Comparison of ENCODE assay signal across 35 cellular contexts in genomic region chr19:1115646-1116420, GRCh38.
"Had no signal": no experiment of that assay in that cellular context is flagged by ENCODE, and none has a peak within 500 bp of the region (broad histone marks: within the 10 kb centered on the region; RNA-seq: fewer than 3 reads in every experiment).

No MANE protein-coding gene starts in this region.

- H3K4me1 Mint-ChIP-seq: activated naive CD4-positive, alpha-beta T cell treated with anti-CD3 and anti-CD28 coated beads, Interleukin-2, amount 50 U/mL, for 24 hours; activated naive CD8-positive, alpha-beta T cell treated with anti-CD3 and anti-CD28 coated beads, Interleukin-2, amount 10 ng/mL, durations not matched to agents 7 days and 5 days had no signal

- H3K9me3 ChIP-seq: ascending aorta, MG63, Peyer's patch had no signal

- ATAC-seq: activated CD8-positive, alpha-beta memory T cell treated with anti-CD3 and anti-CD28 coated beads, Interleukin-2, amount 10 ng/mL, durations not matched to agents 7 days and 5 days; PC-3 had no signal

- DNase-seq: activated CD4-positive, alpha-beta memory T cell treated with anti-CD3 and anti-CD28 coated beads, Interleukin-2, amount 10 ng/mL, durations not matched to agents 7 days and 5 days; activated CD4-positive, alpha-beta T cell treated with anti-CD3 and anti-CD28 coated beads for 1 hour; activated CD4-positive, alpha-beta T cell treated with anti-CD3 and anti-CD28 coated beads for 48 hours; activated CD4-positive, CD25-positive, alpha-beta regulatory T cell; activated CD8-positive, alpha-beta memory T cell treated with anti-CD3 and anti-CD28 coated beads for 24 hours; activated CD8-positive, alpha-beta memory T cell treated with anti-CD3 and anti-CD28 coated beads, Interleukin-2, amount 10 ng/mL, durations not matched to agents 7 days and 5 days; activated CD8-positive, alpha-beta memory T cell treated with anti-CD3 and anti-CD28 coated beads, Interleukin-2, amount 50 U/mL, for 48 hours; activated gamma-delta T cell; activated naive CD4-positive, alpha-beta T cell treated with Interleukin-2 at 50 U/mL for 16 hours; activated naive CD8-positive, alpha-beta T cell treated with anti-CD3 and anti-CD28 coated beads, Interleukin-2, amount 10 ng/mL, durations not matched to agents 7 days and 5 days; activated T-cell treated with anti-CD3 and anti-CD28 coated beads, Interleukin-2, amount 50 U/mL, for 1 hour; amygdala; central memory CD4-positive, alpha-beta T cell; MG63; NCI-H1048; NCI-H1436 treated with DMSO at 0.1 percent for 48 hours; NCI-H1694 treated with DMSO at 0.1 percent for 48 hours; NCI-H2029; NCI-H2107; NCI-H2171; NCI-H510A; NCI-H526; NCI-H748 treated with DMSO at 0.1 percent for 48 hours; NK-92 treated with Interleukin-12 subunit alpha and Interleukin-12 subunit beta, amount 100 ng/mL, for 24 hours; PC-3; Peyer's patch; Right ventricle myocardium superior; RPMI8226; SW 1271; T-helper 1 cell; T1000; WERI-Rb-1 had no signal

- H3K27ac ChIP-seq: ascending aorta, Peyer's patch, WERI-Rb-1 had no signal

- H3K27me3 Mint-ChIP-seq: activated CD4-positive, alpha-beta memory T cell treated with anti-CD3 and anti-CD28 coated beads, Interleukin-2, amount 10 ng/mL, durations not matched to agents 7 days and 5 days; activated CD8-positive, alpha-beta memory T cell treated with anti-CD3 and anti-CD28 coated beads, Interleukin-2, amount 10 ng/mL, durations not matched to agents 7 days and 5 days; activated naive CD4-positive, alpha-beta T cell treated with anti-CD3 and anti-CD28 coated beads, Interleukin-2, amount 50 U/mL, for 24 hours; activated naive CD8-positive, alpha-beta T cell treated with anti-CD3 and anti-CD28 coated beads, Interleukin-2, amount 10 ng/mL, durations not matched to agents 7 days and 5 days had no signal

- H3K27ac Mint-ChIP-seq: activated CD4-positive, alpha-beta memory T cell treated with anti-CD3 and anti-CD28 coated beads, Interleukin-2, amount 10 ng/mL, durations not matched to agents 7 days and 5 days; activated CD8-positive, alpha-beta memory T cell treated with anti-CD3 and anti-CD28 coated beads, Interleukin-2, amount 10 ng/mL, durations not matched to agents 7 days and 5 days; activated naive CD4-positive, alpha-beta T cell treated with anti-CD3 and anti-CD28 coated beads, Interleukin-2, amount 50 U/mL, for 24 hours; activated naive CD8-positive, alpha-beta T cell treated with anti-CD3 and anti-CD28 coated beads, Interleukin-2, amount 10 ng/mL, durations not matched to agents 7 days and 5 days; activated T-helper 2 cell treated with anti-CD3 and anti-CD28 coated beads, Interferon-gamma antibody, Interleukin-2, Interleukin-4, amounts not matched to agents 10 μg/mL and 5 μg/mL and 100 μg/mL, durations not matched to agents 14 hours and 24 hours and 36 hours had no signal

- H3K4me3 ChIP-seq: ascending aorta, MG63, Peyer's patch had no signal

- H3K4me3 Mint-ChIP-seq: activated CD4-positive, alpha-beta memory T cell treated with anti-CD3 and anti-CD28 coated beads, Interleukin-2, amount 10 ng/mL, durations not matched to agents 7 days and 5 days; activated CD8-positive, alpha-beta memory T cell treated with anti-CD3 and anti-CD28 coated beads, Interleukin-2, amount 10 ng/mL, durations not matched to agents 7 days and 5 days; activated naive CD4-positive, alpha-beta T cell treated with anti-CD3 and anti-CD28 coated beads, Interleukin-2, amount 50 U/mL, for 24 hours; activated naive CD8-positive, alpha-beta T cell treated with anti-CD3 and anti-CD28 coated beads, Interleukin-2, amount 10 ng/mL, durations not matched to agents 7 days and 5 days had no signal

- H3K27me3 ChIP-seq: ascending aorta, MG63, Peyer's patch had no signal
